8 cellular contexts compared by ENCODE assay signal in genomic region chr11:62880231-62880802, GRCh38. TPM values are rescaled to one million over a fixed set of nuclear protein-coding genes. Genes with fewer than 3 reads are reported as not detected.
DNase-seq lines count a peak whose midpoint lies in the region; ATAC-seq, FAIRE-seq and TF ChIP-seq lines count a peak whose summit lies in the region.

No MANE protein-coding gene starts in this region.

- TF ChIP-seq RAD21 in K562 (CRISPR knock-in tag; conservative IDR thresholded peaks at IDR 0.05 in 1 of 2, IDR thresholded peaks at IDR 0.05 in 1 of 2), result no peak

- POLR2A ChIA-PET in K562 (lab: Yijun Ruan, JAX), result interaction anchor here (0.9 to 13.1 kb wide), 16 partner anchors 9 to 215 kb away, joined by 3 to 180 read pairs (median 10); partner anchors contain the start of genes C11orf98, CSKMT, STX5 and TEX54

- 1% methylated on average over 16 of the region's 16 CpGs for WGBS in K562 (ENCODE audit: insufficient coverage, low coverage, missing lambda C conversion rate)

- peaks cover 48% of the 10 kb centered on the region for H3K4me1 Mint-ChIP-seq in T-helper 1 cell treated with Interleukin-12 subunit alpha and Interleukin-12 subunit beta and Interleukin-4 antibody, amounts not matched to agents 30 μg/mL and 1 μg/mL, for 36 hours (ENCODE audit: low read depth)
- peaks cover 46% of the 10 kb centered on the region for H3K4me1 Mint-ChIP-seq in HFFc6 (ENCODE audit: low read depth)

- H3K9me3 Mint-ChIP-seq in T-helper 1 cell treated with Interleukin-12 subunit alpha and Interleukin-12 subunit beta and Interleukin-4 antibody, amounts not matched to agents 30 μg/mL and 1 μg/mL, for 36 hours, result no peaks in the 10 kb centered on the region
- no peaks in the 10 kb centered on the region for H3K9me3 Mint-ChIP-seq in HFFc6

- TF ChIP-seq POLR2A in K562 (conservative IDR thresholded peaks at IDR 0.05), result no peak

- TF ChIP-seq CTCF in HFFc6 (IDR thresholded peaks at IDR 0.05) (no peak), K562 (IDR thresholded peaks at IDR 0.05 in 2 of 3, conservative IDR thresholded peaks at IDR 0.05 in 1 of 3; ENCODE audit: insufficient read depth in 2 of 3, low read depth in 1 of 3, low read length in 3 of 3) (no peak), kidney (IDR thresholded peaks at IDR 0.05; ENCODE audit: borderline replicate concordance, extremely low read depth, insufficient read depth) (no peak)

- H3K36me3 ChIP-seq in NT2/D1 (ENCODE audit: insufficient read depth, insufficient read length, low read length) (peaks cover 85% of the 10 kb centered on the region), K562 (ENCODE audit: control insufficient read depth, insufficient read depth, low read length) (peaks cover 83% of the 10 kb centered on the region), kidney (ENCODE audit: control insufficient read depth in 1 of 2, insufficient read depth in 2 of 2, low read length in 2 of 2) (peaks cover 23 to 33% of the 10 kb centered on the region in 2 donors)

- peaks cover 2% of the 10 kb centered on the region for H3K9me1 ChIP-seq in K562 (ENCODE audit: control insufficient read depth, insufficient read depth, low read length)

- peaks cover 43% of the 10 kb centered on the region for H3K36me3 Mint-ChIP-seq in T-helper 1 cell treated with Interleukin-12 subunit alpha and Interleukin-12 subunit beta and Interleukin-4 antibody, amounts not matched to agents 30 μg/mL and 1 μg/mL, for 36 hours (ENCODE audit: low read depth)
- peaks cover 45% of the 10 kb centered on the region for H3K36me3 Mint-ChIP-seq in HFFc6 (ENCODE audit: low read depth)

- H3K4me3 ChIP-seq in NT2/D1 (ENCODE audit: insufficient read length, low read depth) (peak overlapping the region; percentile 99), K562 (peak overlapping the region; percentile 56), kidney (ENCODE audit: low read length in 2 of 2) (peak overlapping the region; percentile 98 to 100)

- H3K27me3 ChIP-seq in NT2/D1 (ENCODE audit: insufficient read depth, insufficient read length) (no peaks in the 10 kb centered on the region), K562 (ENCODE audit: control insufficient read depth in 2 of 2, insufficient read depth in 2 of 2, low read length in 2 of 2) (no peaks in the 10 kb centered on the region)

- intact Hi-C loops in K562 (cut with micrococcal nuclease) (loop anchor here (2.0 to 10.0 kb wide), 4 partner anchors 18 to 286 kb away; partner anchors contain the start of genes TMEM179B and TUT1), kidney (cut with DNase I) (no loop called here)

- peak overlapping the region; percentile 100 for H3K4me3 Mint-ChIP-seq in T-helper 1 cell treated with Interleukin-12 subunit alpha and Interleukin-12 subunit beta and Interleukin-4 antibody, amounts not matched to agents 30 μg/mL and 1 μg/mL, for 36 hours
- H3K4me3 Mint-ChIP-seq in HFFc6, result peak overlapping the region; percentile 100

- peak overlapping the region; percentile 100 for H3K27ac Mint-ChIP-seq in T-helper 1 cell treated with Interleukin-12 subunit alpha and Interleukin-12 subunit beta and Interleukin-4 antibody, amounts not matched to agents 30 μg/mL and 1 μg/mL, for 36 hours
- peak overlapping the region; percentile 100 for H3K27ac Mint-ChIP-seq in HFFc6

- DNase-seq in T-helper 1 cell (no peak), HFFc6 (peak; percentile 82), NT2/D1 (ENCODE audit: low read depth, low spot score) (no peak), K562 (ENCODE audit: extremely low read depth in 1 of 4, low spot score in 3 of 4) (peak in 2 of 4 experiments; percentile 60 to 72), kidney (no peak), NCI-H2171 (lab: John Stamatoyannopoulos, UW) (no peak)
- peak; percentile 25 to 42 (median 38) for DNase-seq in stimulated activated CD4-positive, alpha-beta T cell treated with anti-CD3 and anti-CD28 coated beads, TNF-alpha, amount 100 ng/mL, for 48 hours (ENCODE audit: low read depth in 3 of 3)

- ATAC-seq in K562, result peak; percentile 21

- CTCF ChIA-PET in K562 (lab: Yijun Ruan, JAX; ENCODE audit: low intra/inter-chr PET ratio), result interaction anchor here (1.0 to 1.8 kb wide), 2 partner anchors 93 to 485 kb away, joined by 4 to 6 read pairs; partner anchors contain the start of gene TMEM179B

- no TSS peak for BruUV-seq in K562 (replicated peaks; lab: Mats Ljungman, UMichigan)

- no peak for TF ChIP-seq EP300 in K562 (IDR thresholded peaks at IDR 0.05; ENCODE audit: low read length)

- peak overlapping the region; percentile 100 for H3K4me2 ChIP-seq in K562 (ENCODE audit: insufficient read depth, low read length)

- H4K20me1 ChIP-seq in K562 (replicated peaks; ENCODE audit: control insufficient read depth, insufficient read depth, low read length), result peaks cover 36% of the 10 kb centered on the region

- FAIRE-seq in K562 (lab: Jason Lieb, UNC) (peak; percentile 73), kidney (lab: Jason Lieb, UNC) (no peak)

- H3K4me1 ChIP-seq in NT2/D1 (ENCODE audit: insufficient read depth, insufficient read length), result peaks cover 14% of the 10 kb centered on the region
- peaks cover 54 to 56% of the 10 kb centered on the region in 2 experiments for H3K4me1 ChIP-seq in K562 (replicated peaks in 1 of 2; ENCODE audit: control insufficient read depth in 2 of 2, insufficient read depth in 2 of 2, low read length in 2 of 2)
- peaks cover 28 to 34% of the 10 kb centered on the region in 2 donors for H3K4me1 ChIP-seq in kidney (ENCODE audit: control insufficient read depth in 1 of 2, insufficient read depth in 1 of 2, low read depth in 1 of 2, low read length in 2 of 2)

- H3K27ac ChIP-seq in K562 (ENCODE audit: extremely low read depth, low read depth, low read length) (peak overlapping the region; percentile 95), kidney (ENCODE audit: low read depth in 2 of 2, low read length in 2 of 2) (peak overlapping the region; percentile 97 to 100)

- peaks cover 92% of the 10 kb centered on the region for H3K79me2 ChIP-seq in K562 (ENCODE audit: control insufficient read depth, insufficient read depth, low read length)

- H3K9ac ChIP-seq in NT2/D1 (ENCODE audit: insufficient read length, low read depth) (peak overlapping the region; percentile 100), K562 (ENCODE audit: insufficient read depth in 1 of 2, low read depth in 2 of 2, low read length in 2 of 2) (peak overlapping the region; percentile 100), kidney (ENCODE audit: low read length in 2 of 2) (peak overlapping the region; percentile 75 to 100)

- H2AFZ ChIP-seq in K562 (ENCODE audit: low read depth, low read length), result no peak overlapping the region

- H3K9me3 ChIP-seq in NT2/D1 (ENCODE audit: insufficient read depth, low read length) (no peaks in the 10 kb centered on the region), K562 (replicated peaks; ENCODE audit: control insufficient read depth, insufficient read depth, low read depth, low read length) (no peaks in the 10 kb centered on the region), kidney (ENCODE audit: control insufficient read depth in 1 of 2, low read length in 2 of 2) (no peaks in the 10 kb centered on the region)

- in situ Hi-C loops in K562 (cut with MboI), result no loop called here

- no peaks in the 10 kb centered on the region for H3K27me3 Mint-ChIP-seq in T-helper 1 cell treated with Interleukin-12 subunit alpha and Interleukin-12 subunit beta and Interleukin-4 antibody, amounts not matched to agents 30 μg/mL and 1 μg/mL, for 36 hours (ENCODE audit: low read depth)
- H3K27me3 Mint-ChIP-seq in HFFc6 (ENCODE audit: insufficient read depth), result peaks cover 2% of the 10 kb centered on the region

RNA-seq across cellular contexts. Expression of gene SLC3A2, which starts 0.4 kb away (rescaled TPM):
- 100 to 1,000 TPM; 140 to 206 (median 180) TPM for total RNA-seq in HFFc6 (2021; fragmentation: NEBNext Ultra II Directional; extraction: Animal tissue kit (Norgen Biotek cat#: 25700))
- total RNA-seq in K562 (2011; cell fraction: chromatin; rRNA removed; ENCODE audit: low replicate concordance), result 762 and 871 TPM in 2 replicates
- total RNA-seq in K562 (2011; cell fraction: nucleolus; rRNA removed), result 808 and 809 TPM in 2 replicates
- total RNA-seq in K562 (2011; cell fraction: nucleoplasm; rRNA removed), result 628 and 726 TPM in 2 replicates
- total RNA-seq in K562 (2014; rRNA removed) (245 and 289 TPM in 2 replicates), K562 (2014; rRNA removed; fragmentation: Illumina TruSeq; extraction: Trizol) (214 and 276 TPM in 2 replicates), K562 (2015; rRNA removed; fragmentation: Illumina TruSeq; extraction: Trizol) (120 and 132 TPM in 2 replicates), K562 (2021) (255 and 276 TPM in 2 replicates), kidney (203 TPM)
- polyA plus RNA-seq in K562 (2011; rRNA removed) (282 and 323 TPM in 2 replicates), K562 (2014; fragmentation: Illumina TruSeq; extraction: Trizol) (183 and 221 TPM in 2 replicates), K562 (2014; fragmentation: Nextera tagmentation; extraction: Ambion mirVana) (10 to 100 TPM; 20.0 to 39.7 TPM), K562 (2014; rRNA removed) (254 and 296 TPM in 2 replicates), kidney (ENCODE audit: insufficient read depth, low read depth, low replicate concordance) (299 TPM)
- 289 and 316 TPM in 2 replicates for polyA plus RNA-seq in K562 (2011; cell fraction: cytosol; rRNA removed)
- 1,169 and 1,253 TPM in 2 replicates for polyA plus RNA-seq in K562 (2011; cell fraction: nucleus; rRNA removed)
- polyA plus RNA-seq in K562 (2012), result 196 and 375 TPM in 2 replicates
- polyA minus RNA-seq in K562 (2011; rRNA and poly(A)+ RNA removed), result 168 and 173 TPM in 2 replicates
- polyA minus RNA-seq in K562 (2011; cell fraction: cytosol; rRNA and poly(A)+ RNA removed), result 167 and 196 TPM in 2 replicates
- 164 and 348 TPM in 2 replicates for polyA minus RNA-seq in K562 (2011; cell fraction: nucleus; rRNA and poly(A)+ RNA removed)

RNA-seq across cellular contexts. Expression of gene CHRM1, which starts 40.8 kb away (rescaled TPM):
- total RNA-seq in HFFc6 (2021; fragmentation: NEBNext Ultra II Directional; extraction: Animal tissue kit (Norgen Biotek cat#: 25700)), result not detected
- not detected in 2 replicates for total RNA-seq in K562 (2011; cell fraction: chromatin; rRNA removed; ENCODE audit: low replicate concordance)
- total RNA-seq in K562 (2011; cell fraction: nucleolus; rRNA removed), result not detected in 2 replicates
- not detected in 2 replicates for total RNA-seq in K562 (2011; cell fraction: nucleoplasm; rRNA removed)
- total RNA-seq in K562 (2014; rRNA removed) (not detected in 2 replicates), K562 (2014; rRNA removed; fragmentation: Illumina TruSeq; extraction: Trizol) (not detected in 2 replicates), K562 (2015; rRNA removed; fragmentation: Illumina TruSeq; extraction: Trizol) (not detected in 2 replicates), K562 (2021) (not detected in 2 replicates), kidney (0.44 TPM)
- polyA plus RNA-seq in K562 (2011; rRNA removed) (not detected in 2 replicates), K562 (2014; fragmentation: Illumina TruSeq; extraction: Trizol) (not detected in 2 replicates), K562 (2014; fragmentation: Nextera tagmentation; extraction: Ambion mirVana) (not detected), K562 (2014; rRNA removed) (not detected in 2 replicates), kidney (ENCODE audit: insufficient read depth, low read depth, low replicate concordance) (0.22 TPM)
- polyA plus RNA-seq in K562 (2011; cell fraction: cytosol; rRNA removed), result not detected in 2 replicates
- not detected in 2 replicates for polyA plus RNA-seq in K562 (2011; cell fraction: nucleus; rRNA removed)
- polyA plus RNA-seq in K562 (2012), result not detected in 2 replicates
- polyA minus RNA-seq in K562 (2011; rRNA and poly(A)+ RNA removed), result not detected in 2 replicates
- not detected in 2 replicates for polyA minus RNA-seq in K562 (2011; cell fraction: cytosol; rRNA and poly(A)+ RNA removed)
- not detected in 2 replicates for polyA minus RNA-seq in K562 (2011; cell fraction: nucleus; rRNA and poly(A)+ RNA removed)

RNA-seq across cellular contexts. Expression of gene WDR74, which starts 40.9 kb away (rescaled TPM):
- 10 to 100 TPM; 37.4 to 49.2 (median 41.0) TPM for total RNA-seq in HFFc6 (2021; fragmentation: NEBNext Ultra II Directional; extraction: Animal tissue kit (Norgen Biotek cat#: 25700))
- 146 and 260 TPM in 2 replicates for total RNA-seq in K562 (2011; cell fraction: chromatin; rRNA removed; ENCODE audit: low replicate concordance)
- 230 and 252 TPM in 2 replicates for total RNA-seq in K562 (2011; cell fraction: nucleolus; rRNA removed)
- 260 and 399 TPM in 2 replicates for total RNA-seq in K562 (2011; cell fraction: nucleoplasm; rRNA removed)
- 210 and 239 TPM in 2 replicates for total RNA-seq in K562 (2014; rRNA removed)
- 94.6 and 112 TPM in 2 replicates for total RNA-seq in K562 (2014; rRNA removed; fragmentation: Illumina TruSeq; extraction: Trizol)
- 122 and 128 TPM in 2 replicates for total RNA-seq in K562 (2015; rRNA removed; fragmentation: Illumina TruSeq; extraction: Trizol)
- 136 TPM in 2 replicates for total RNA-seq in K562 (2021)
- polyA plus RNA-seq in K562 (2011; rRNA removed), result 87.2 and 92.0 TPM in 2 replicates
- polyA plus RNA-seq in K562 (2011; cell fraction: cytosol; rRNA removed), result 101 and 156 TPM in 2 replicates
- polyA plus RNA-seq in K562 (2011; cell fraction: nucleus; rRNA removed), result 223 and 302 TPM in 2 replicates
- 75.1 and 119 TPM in 2 replicates for polyA plus RNA-seq in K562 (2012)
- 114 and 118 TPM in 2 replicates for polyA plus RNA-seq in K562 (2014; fragmentation: Illumina TruSeq; extraction: Trizol)
- 10 to 100 TPM; 32.7 to 46.2 TPM for polyA plus RNA-seq in K562 (2014; fragmentation: Nextera tagmentation; extraction: Ambion mirVana)
- polyA plus RNA-seq in K562 (2014; rRNA removed), result 165 and 208 TPM in 2 replicates
- polyA minus RNA-seq in K562 (2011; rRNA and poly(A)+ RNA removed), result 96.2 and 110 TPM in 2 replicates
- polyA minus RNA-seq in K562 (2011; cell fraction: cytosol; rRNA and poly(A)+ RNA removed), result 51.0 and 53.7 TPM in 2 replicates
- polyA minus RNA-seq in K562 (2011; cell fraction: nucleus; rRNA and poly(A)+ RNA removed), result 178 and 418 TPM in 2 replicates
- total RNA-seq in kidney, result 48.9 TPM
- 38.5 TPM for polyA plus RNA-seq in kidney (ENCODE audit: insufficient read depth, low read depth, low replicate concordance)

RNA-seq across cellular contexts. Expression of gene TEX54, which starts 47.7 kb away (rescaled TPM):
- total RNA-seq in HFFc6 (2021; fragmentation: NEBNext Ultra II Directional; extraction: Animal tissue kit (Norgen Biotek cat#: 25700)), result not detected
- 0.93 TPM in 1 of 2 replicates, not detected in the other for total RNA-seq in K562 (2011; cell fraction: chromatin; rRNA removed; ENCODE audit: low replicate concordance)
- 2.0 TPM in 1 of 2 replicates, not detected in the other for total RNA-seq in K562 (2011; cell fraction: nucleolus; rRNA removed)
- total RNA-seq in K562 (2011; cell fraction: nucleoplasm; rRNA removed), result 1.2 TPM in 1 of 2 replicates, not detected in the other
- not detected in 2 replicates for total RNA-seq in K562 (2014; rRNA removed)
- not detected in 2 replicates for total RNA-seq in K562 (2014; rRNA removed; fragmentation: Illumina TruSeq; extraction: Trizol)
- not detected in 2 replicates for total RNA-seq in K562 (2015; rRNA removed; fragmentation: Illumina TruSeq; extraction: Trizol)
- total RNA-seq in K562 (2021), result not detected in 2 replicates
- polyA plus RNA-seq in K562 (2011; rRNA removed), result not detected in 2 replicates
- polyA plus RNA-seq in K562 (2011; cell fraction: cytosol; rRNA removed), result not detected in 2 replicates
- polyA plus RNA-seq in K562 (2011; cell fraction: nucleus; rRNA removed), result not detected in 2 replicates
- not detected in 2 replicates for polyA plus RNA-seq in K562 (2012)
- polyA plus RNA-seq in K562 (2014; fragmentation: Illumina TruSeq; extraction: Trizol), result not detected in 2 replicates
- polyA plus RNA-seq in K562 (2014; fragmentation: Nextera tagmentation; extraction: Ambion mirVana), result not detected
- not detected in 2 replicates for polyA plus RNA-seq in K562 (2014; rRNA removed)
- polyA minus RNA-seq in K562 (2011; rRNA and poly(A)+ RNA removed), result not detected in 2 replicates
- polyA minus RNA-seq in K562 (2011; cell fraction: cytosol; rRNA and poly(A)+ RNA removed), result not detected in 2 replicates
- not detected in 2 replicates for polyA minus RNA-seq in K562 (2011; cell fraction: nucleus; rRNA and poly(A)+ RNA removed)
- total RNA-seq in kidney, result not detected
- not detected for polyA plus RNA-seq in kidney (ENCODE audit: insufficient read depth, low read depth, low replicate concordance)

RNA-seq across cellular contexts. Expression of gene STX5, which starts 48.5 kb away (rescaled TPM):
- total RNA-seq in HFFc6 (2021; fragmentation: NEBNext Ultra II Directional; extraction: Animal tissue kit (Norgen Biotek cat#: 25700)), result 10 to 100 TPM; 41.4 to 54.6 (median 47.8) TPM
- 46.3 and 74.6 TPM in 2 replicates for total RNA-seq in K562 (2011; cell fraction: chromatin; rRNA removed; ENCODE audit: low replicate concordance)
- total RNA-seq in K562 (2011; cell fraction: nucleolus; rRNA removed), result 33.7 and 41.5 TPM in 2 replicates
- 38.8 and 41.1 TPM in 2 replicates for total RNA-seq in K562 (2011; cell fraction: nucleoplasm; rRNA removed)
- total RNA-seq in K562 (2014; rRNA removed) (24.3 and 28.3 TPM in 2 replicates), K562 (2014; rRNA removed; fragmentation: Illumina TruSeq; extraction: Trizol) (17.2 and 17.4 TPM in 2 replicates), K562 (2015; rRNA removed; fragmentation: Illumina TruSeq; extraction: Trizol) (19.4 TPM in 2 replicates), K562 (2021) (24.8 and 26.9 TPM in 2 replicates), kidney (39.6 TPM)
- polyA plus RNA-seq in K562 (2011; rRNA removed) (28.6 and 34.5 TPM in 2 replicates), K562 (2014; fragmentation: Illumina TruSeq; extraction: Trizol) (27.8 TPM in 2 replicates), K562 (2014; fragmentation: Nextera tagmentation; extraction: Ambion mirVana) (1 to 10 TPM; 2.8 to 3.6 TPM), K562 (2014; rRNA removed) (23.7 and 27.7 TPM in 2 replicates), kidney (ENCODE audit: insufficient read depth, low read depth, low replicate concordance) (44.6 TPM)
- polyA plus RNA-seq in K562 (2011; cell fraction: cytosol; rRNA removed), result 35.9 and 38.3 TPM in 2 replicates
- polyA plus RNA-seq in K562 (2011; cell fraction: nucleus; rRNA removed), result 30.2 and 48.1 TPM in 2 replicates
- 22.3 and 69.5 TPM in 2 replicates for polyA plus RNA-seq in K562 (2012)
- polyA minus RNA-seq in K562 (2011; rRNA and poly(A)+ RNA removed), result 36.3 and 40.4 TPM in 2 replicates
- 14.2 and 15.6 TPM in 2 replicates for polyA minus RNA-seq in K562 (2011; cell fraction: cytosol; rRNA and poly(A)+ RNA removed)
- polyA minus RNA-seq in K562 (2011; cell fraction: nucleus; rRNA and poly(A)+ RNA removed), result 18.3 and 23.7 TPM in 2 replicates

Comparison
In these comparisons a context has a peak if more than half of its experiments do, and no peak if none do; other contexts are left out.
1. DNase-seq: peak in HFFc6 (single experiment) and stimulated activated CD4-positive, alpha-beta T cell treated with anti-CD3 and anti-CD28 coated beads, TNF-alpha, amount 100 ng/mL, for 48 hours (3 of 3); none in T-helper 1 cell (0 of 5), NT2/D1 (single experiment), kidney (single experiment) and NCI-H2171 (single experiment).
2. Peak in every context shown above with its lines, with median percentiles within 50 percentile points of each other: H3K4me3 ChIP-seq and H3K9ac ChIP-seq.